8 cellular contexts compared by ENCODE assay signal in the genomic region with DNA sequence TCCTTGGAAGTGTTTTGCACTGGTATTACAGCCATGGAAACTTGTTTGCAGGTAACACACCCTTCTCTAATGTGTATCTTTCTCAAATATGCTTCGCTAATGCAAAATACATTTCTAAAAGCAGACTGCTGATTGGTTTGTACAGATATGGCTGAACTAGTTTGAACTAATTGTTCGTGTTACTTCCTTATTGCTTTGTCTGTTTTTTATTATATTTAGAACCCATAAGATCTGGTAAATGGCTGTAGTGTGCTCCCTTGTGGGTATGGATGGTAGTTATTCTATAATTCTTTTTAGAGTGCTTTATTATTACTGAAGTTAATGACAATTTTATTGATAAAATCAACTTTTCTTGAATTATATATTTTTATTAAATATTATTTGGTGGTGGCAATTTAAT. TPM values are rescaled to one million over a fixed set of nuclear protein-coding genes. Genes with fewer than 3 reads are reported as not detected.
A peak's percentile ranks its signal among the peaks of the same experiment; 100 is the strongest.
DNase-seq lines count a peak whose midpoint lies in the region; ATAC-seq lines count a peak whose summit lies in the region.

No MANE protein-coding gene starts in this region.

- H3K9me3 Mint-ChIP-seq in activated CD8-positive, alpha-beta memory T cell treated with anti-CD3 and anti-CD28 coated beads, Interleukin-2, amount 10 ng/mL, durations not matched to agents 7 days and 5 days (ENCODE audit: low read depth): peaks cover 16% of the 10 kb centered on the region
- H3K9me3 Mint-ChIP-seq in activated naive CD8-positive, alpha-beta T cell treated with anti-CD3 and anti-CD28 coated beads for 36 hours: peaks cover 26% of the 10 kb centered on the region

- H3K27ac ChIP-seq in iPS-18a (ENCODE audit: low read length): peak overlapping the region; percentile 93
- no peak overlapping the region for H3K27ac ChIP-seq in stomach smooth muscle (ENCODE audit: low read length)

- H3K4me1 ChIP-seq in iPS-18a (ENCODE audit: control insufficient read depth, low read depth, low read length) (peaks cover 51% of the 10 kb centered on the region), stomach smooth muscle (ENCODE audit: control insufficient read depth, insufficient read depth, low read length) (peaks cover 2% of the 10 kb centered on the region)

- no peak for DNase-seq in activated CD8-positive, alpha-beta memory T cell treated with anti-CD3 and anti-CD28 coated beads, Interleukin-2, amount 10 ng/mL, durations not matched to agents 7 days and 5 days
- no peak for DNase-seq in activated CD8-positive, alpha-beta memory T cell treated with anti-CD3 and anti-CD28 coated beads, Interleukin-2, amount 50 U/mL, for 4 hours
- no peak for DNase-seq in activated naive CD8-positive, alpha-beta T cell treated with anti-CD3 and anti-CD28 coated beads for 36 hours
- DNase-seq in RPMI8226 (no peak), NCI-H146 (lab: John Stamatoyannopoulos, UW) (no peak), iPS-NIHi7 (ENCODE audit: extremely low spot score) (no peak)

- H3K27me3 Mint-ChIP-seq in activated CD8-positive, alpha-beta memory T cell treated with anti-CD3 and anti-CD28 coated beads, Interleukin-2, amount 10 ng/mL, durations not matched to agents 7 days and 5 days: no peaks in the 10 kb centered on the region
- H3K27me3 Mint-ChIP-seq in activated naive CD8-positive, alpha-beta T cell treated with anti-CD3 and anti-CD28 coated beads for 36 hours: no peaks in the 10 kb centered on the region

- CTCF ChIA-PET in activated CD8-positive, alpha-beta memory T cell treated with anti-CD3 and anti-CD28 coated beads, Interleukin-2, amount 10 ng/mL, durations not matched to agents 7 days and 5 days (lab: Charles Lee): interaction anchor here (0.8 to 2.6 kb wide), 5 partner anchors 17 to 180 kb away, joined by 3 to 17 read pairs (median 9); no protein-coding TSS in a partner anchor

- peaks cover 56% of the 10 kb centered on the region for H3K4me1 Mint-ChIP-seq in activated CD8-positive, alpha-beta memory T cell treated with anti-CD3 and anti-CD28 coated beads, Interleukin-2, amount 10 ng/mL, durations not matched to agents 7 days and 5 days
- peaks cover 42% of the 10 kb centered on the region for H3K4me1 Mint-ChIP-seq in activated naive CD8-positive, alpha-beta T cell treated with anti-CD3 and anti-CD28 coated beads for 36 hours

- H3K27ac Mint-ChIP-seq in activated CD8-positive, alpha-beta memory T cell treated with anti-CD3 and anti-CD28 coated beads, Interleukin-2, amount 10 ng/mL, durations not matched to agents 7 days and 5 days: peak overlapping the region; percentile 70
- peak overlapping the region; percentile 38 for H3K27ac Mint-ChIP-seq in activated naive CD8-positive, alpha-beta T cell treated with anti-CD3 and anti-CD28 coated beads for 36 hours

- H3K36me3 Mint-ChIP-seq in activated CD8-positive, alpha-beta memory T cell treated with anti-CD3 and anti-CD28 coated beads, Interleukin-2, amount 10 ng/mL, durations not matched to agents 7 days and 5 days: peaks cover 51% of the 10 kb centered on the region
- peaks cover 44% of the 10 kb centered on the region for H3K36me3 Mint-ChIP-seq in activated naive CD8-positive, alpha-beta T cell treated with anti-CD3 and anti-CD28 coated beads for 36 hours

- H3K36me3 ChIP-seq in iPS-18a (ENCODE audit: control insufficient read depth, low read depth, low read length): no peaks in the 10 kb centered on the region
- peaks cover 0 to 3% of the 10 kb centered on the region in 2 donors for H3K36me3 ChIP-seq in stomach smooth muscle (ENCODE audit: control insufficient read depth in 2 of 2, insufficient read depth in 2 of 2, low read length in 2 of 2)

- H3K9me3 ChIP-seq in iPS-18a (ENCODE audit: control insufficient read depth, low read depth, low read length) (no peaks in the 10 kb centered on the region), stomach smooth muscle (ENCODE audit: control insufficient read depth in 2 of 2, low read length in 2 of 2) (peaks cover 0 to 8% of the 10 kb centered on the region in 2 donors)

- H3K27me3 ChIP-seq in iPS-18a (ENCODE audit: control insufficient read depth, insufficient read depth, low read length) (no peaks in the 10 kb centered on the region), stomach smooth muscle (ENCODE audit: control insufficient read depth in 1 of 2, insufficient read depth in 2 of 2, low read length in 2 of 2) (no peaks in the 10 kb centered on the region)

- peak overlapping the region; percentile 32 for H3K4me3 Mint-ChIP-seq in activated CD8-positive, alpha-beta memory T cell treated with anti-CD3 and anti-CD28 coated beads, Interleukin-2, amount 10 ng/mL, durations not matched to agents 7 days and 5 days
- H3K4me3 Mint-ChIP-seq in activated naive CD8-positive, alpha-beta T cell treated with anti-CD3 and anti-CD28 coated beads for 36 hours: peak overlapping the region; percentile 48

- H3K4me3 ChIP-seq in iPS-18a (ENCODE audit: low read length) (peak overlapping the region; percentile 49), stomach smooth muscle (ENCODE audit: low read length in 2 of 2) (peak overlapping the region; percentile 0 to 37)

- ATAC-seq in activated CD8-positive, alpha-beta memory T cell treated with anti-CD3 and anti-CD28 coated beads, Interleukin-2, amount 10 ng/mL, durations not matched to agents 7 days and 5 days: peak; percentile 56

- H3K9ac ChIP-seq in iPS-18a (ENCODE audit: low read length) (peak overlapping the region; percentile 59), stomach smooth muscle (ENCODE audit: low read length in 2 of 2) (peak overlapping the region in 1 of 2 donors; percentile 39)

RNA-seq across cellular contexts. Expression of gene ATF7IP, which starts 53.0 kb away (rescaled TPM):
- 100 to 1,000 TPM; 115 to 144 TPM for total RNA-seq in activated CD8-positive, alpha-beta memory T cell treated with anti-CD3 and anti-CD28 coated beads, Interleukin-2, amount 10 ng/mL, durations not matched to agents 7 days and 5 days
- 10 to 100 TPM; 67.9 to 72.7 TPM for total RNA-seq in activated naive CD8-positive, alpha-beta T cell treated with anti-CD3 and anti-CD28 coated beads for 36 hours
